In genomic region chr3:41893977-41894376, GRCh38 we compare ENCODE assay signal across 8 cellular contexts.
DNase-seq lines count a peak whose midpoint lies in the region; ATAC-seq and TF ChIP-seq lines count a peak whose summit lies in the region.

No MANE protein-coding gene starts in this region.

- H3K36me3 ChIP-seq in body of pancreas (replicated peaks in 1 of 2; ENCODE audit: insufficient read depth in 1 of 2, low read depth in 2 of 2) (no peaks in the 10 kb centered on the region), left lung (no peaks in the 10 kb centered on the region)

- H3K9me3 ChIP-seq in body of pancreas (no peaks in the 10 kb centered on the region), left lung (peaks cover 0 to 12% of the 10 kb centered on the region in 2 donors)

- H3K27me3 ChIP-seq in body of pancreas (no peaks in the 10 kb centered on the region), left lung (no peaks in the 10 kb centered on the region)

- 18 to 32% methylated on average over 1 of the region's 1 CpG for WGBS in body of pancreas, 2 donors

- TF ChIP-seq CTCF in body of pancreas (IDR thresholded peaks at IDR 0.05) (peak in 6 of 7 experiments; percentile 22 to 58 (median 46)), left lung (IDR thresholded peaks at IDR 0.05) (peak; percentile 34 to 44)

- DNase-seq in NCI-H524 (lab: John Stamatoyannopoulos, UW) (peak; percentile 7 to 54), NCI-H524 treated with DMSO at 0.1 percent for 48 hours (lab: John Stamatoyannopoulos, UW) (no peak), LoVo (ENCODE audit: low spot score) (peak; percentile 44), body of pancreas (peak; percentile 11 to 44 (median 14)), left lung (no peak)
- DNase-seq in effector CD8-positive, alpha-beta T cell (lab: John Stamatoyannopoulos, UW): no peak

- no peak for TF ChIP-seq POLR2A in body of pancreas (IDR thresholded peaks at IDR 0.05)

- H3K27ac ChIP-seq in body of pancreas (no peak overlapping the region), left lung (no peak overlapping the region)

- H3K4me3 ChIP-seq in body of pancreas (no peak overlapping the region), left lung (no peak overlapping the region)

- ATAC-seq in body of pancreas (no peak), left lung (peak; percentile 46), HG03460 (IDR thresholded peaks at IDR 0.05; ENCODE audit: unreplicated experiment) (no peak), HG02870 (IDR thresholded peaks at IDR 0.05; ENCODE audit: unreplicated experiment) (no peak)

- intact Hi-C loops in body of pancreas (cut with DNase I): no loop called here
- intact Hi-C loops in left lung (cut with DNase I): loop anchor here in 1 of 2 donors (10.0 kb wide), 2 partner anchors 301 to 551 kb away; no protein-coding TSS in a partner anchor

- H3K4me1 ChIP-seq in body of pancreas (no peaks in the 10 kb centered on the region), left lung (no peaks in the 10 kb centered on the region)

Comparison
In these comparisons a context has a peak if more than half of its experiments do, and no peak if none do; other contexts are left out.
1. DNase-seq: peak in NCI-H524 (2 of 2), LoVo (single experiment) and body of pancreas (4 of 4); none in NCI-H524 treated with DMSO at 0.1 percent for 48 hours (single experiment), left lung (0 of 2) and effector CD8-positive, alpha-beta T cell (single experiment).